ENCODE assay signal across 20 cellular contexts in the genomic region with DNA sequence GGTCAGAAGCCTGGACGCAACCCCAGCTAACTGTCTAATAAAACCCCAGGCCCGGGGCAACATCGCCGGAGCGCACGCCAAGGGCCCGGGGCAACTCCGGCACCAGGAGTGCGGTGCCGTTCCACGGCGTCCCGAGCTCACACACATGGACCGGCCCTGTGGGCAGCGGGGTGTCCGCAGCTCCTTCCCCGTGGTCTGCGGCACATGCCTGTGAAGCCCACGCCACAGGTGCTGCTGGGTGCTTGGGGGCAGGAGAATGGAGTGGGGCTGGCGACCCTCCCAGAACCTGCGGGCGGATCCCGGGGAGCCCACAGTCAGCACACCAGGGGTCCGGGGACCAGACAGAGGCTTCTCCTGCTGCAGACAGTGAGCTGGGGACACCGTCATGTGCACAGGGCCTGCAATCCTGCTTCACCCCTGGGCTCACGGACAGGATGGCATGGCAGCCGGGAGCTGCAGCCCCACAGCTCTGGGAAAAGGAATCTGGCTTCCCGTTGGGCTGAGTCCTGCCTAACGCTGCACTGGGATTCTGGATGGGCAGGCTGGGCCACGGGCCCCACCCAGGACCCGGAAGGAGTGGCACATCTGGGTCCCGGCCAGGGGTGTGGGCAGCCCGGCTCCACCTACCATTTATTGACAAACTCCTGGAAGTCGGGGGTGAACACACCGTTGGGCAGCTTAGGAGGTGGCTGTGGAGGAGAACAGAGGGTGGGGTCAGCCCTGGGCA. TPM values are rescaled to one million over a fixed set of nuclear protein-coding genes. Genes with fewer than 3 reads are reported as not detected.
A peak's percentile ranks its signal among the peaks of the same experiment; 100 is the strongest.
DNase-seq lines count a peak whose midpoint lies in the region; ATAC-seq, FAIRE-seq and TF ChIP-seq lines count a peak whose summit lies in the region.
"Had no signal": no experiment of that assay in that cellular context is flagged by ENCODE, and none has a peak within 500 bp of the region (broad histone marks: within the 10 kb centered on the region; RNA-seq: fewer than 3 reads in every experiment).

No MANE protein-coding gene starts in this region.

- no peaks in the 10 kb centered on the region for H4K20me1 ChIP-seq in K562 (replicated peaks; ENCODE audit: control insufficient read depth, insufficient read depth, low read length)
- H4K20me1 ChIP-seq: BLaER1 had no signal

- TF ChIP-seq CTCF in K562 (IDR thresholded peaks at IDR 0.05 in 2 of 3, conservative IDR thresholded peaks at IDR 0.05 in 1 of 3; ENCODE audit: insufficient read depth in 2 of 3, low read depth in 1 of 3, low read length in 3 of 3) = no peak
- no peak for TF ChIP-seq CTCF in transverse colon (IDR thresholded peaks at IDR 0.05)

- TF ChIP-seq EP300 in K562 (IDR thresholded peaks at IDR 0.05; ENCODE audit: low read length) (no peak), transverse colon (IDR thresholded peaks at IDR 0.05; ENCODE audit: low read depth) (no peak)

- TF ChIP-seq POLR2A in K562 (conservative IDR thresholded peaks at IDR 0.05) (no peak), transverse colon (IDR thresholded peaks at IDR 0.05) (peak; percentile 76)

- intact Hi-C loops in K562 (cut with micrococcal nuclease) = no loop called here
- intact Hi-C loops in transverse colon (cut with DNase I; ENCODE audit: low total_unique reads) = no loop called here
- intact Hi-C loops in Right ventricle myocardium inferior (cut with DNase I) = no loop called here

- no peak overlapping the region for H2AFZ ChIP-seq in K562 (ENCODE audit: low read depth, low read length)

- H3K27me3 ChIP-seq in K562 (ENCODE audit: control insufficient read depth in 2 of 2, insufficient read depth in 2 of 2, low read length in 2 of 2) (no peaks in the 10 kb centered on the region), transverse colon (no peaks in the 10 kb centered on the region)
- H3K27me3 ChIP-seq: BLaER1 had no signal

- no peaks in the 10 kb centered on the region for H3K9me1 ChIP-seq in K562 (ENCODE audit: control insufficient read depth, insufficient read depth, low read length)

- CTCF ChIA-PET in K562 (lab: Yijun Ruan, JAX; ENCODE audit: low intra/inter-chr PET ratio) = no interaction called here

- DNase-seq in HT-29 (ENCODE audit: low spot score) (peak; percentile 44), K562 (ENCODE audit: extremely low read depth in 1 of 4, low spot score in 3 of 4) (no peak), myocyte (ENCODE audit: low read depth) (peak; percentile 39), transverse colon (peak; percentile 90), NCI-H1105 treated with DMSO at 0.1 percent for 48 hours (lab: John Stamatoyannopoulos, UW) (no peak), Right ventricle myocardium inferior (ENCODE audit: missing footprints) (no peak), GM19239 (ENCODE audit: insufficient read length, low spot score) (no peak)
- DNase-seq: CD8-positive, alpha-beta memory T cell; KBM-7; NCI-H1417 treated with DMSO at 0.1 percent for 48 hours; NCI-H187 treated with DMSO at 0.1 percent for 48 hours; NCI-H2227 treated with DMSO at 0.1 percent for 48 hours; NCI-H510A treated with DMSO at 0.1 percent for 48 hours; NCI-H774; OCI-M1; RPMI8226 had no signal

- no peak overlapping the region for H3K4me2 ChIP-seq in K562 (ENCODE audit: insufficient read depth, low read length)

- POLR2A ChIA-PET in K562 (lab: Yijun Ruan, JAX) = interaction anchor here (0.7 kb wide), 1 partner anchor 11 kb away, joined by 3 read pairs; no protein-coding TSS in a partner anchor

- ATAC-seq in K562 (no peak), Right ventricle myocardium inferior (no peak)

- no peaks in the 10 kb centered on the region for H3K9me3 ChIP-seq in K562 (replicated peaks; ENCODE audit: control insufficient read depth, insufficient read depth, low read depth, low read length)
- no peaks in the 10 kb centered on the region for H3K9me3 ChIP-seq in transverse colon
- H3K9me3 ChIP-seq: BLaER1, HAP-1 had no signal

- H3K4me3 ChIP-seq in K562 (no peak overlapping the region), transverse colon (no peak overlapping the region)
- H3K4me3 ChIP-seq: BLaER1, HAP-1 had no signal

- 92% methylated on average over 30 of the region's 35 CpGs for WGBS in K562 (ENCODE audit: insufficient coverage, low coverage, missing lambda C conversion rate)
- 79% methylated on average over 22 of the region's 35 CpGs; no CpG with 5 or more reads in 1 of the 2 donors for WGBS in transverse colon (ENCODE audit: low coverage in 1 of 2), 2 donors

- no peak overlapping the region; a peak in 1 of 4 replicates for H3K9ac ChIP-seq in K562 (ENCODE audit: insufficient read depth in 1 of 2, low read depth in 2 of 2, low read length in 2 of 2)
- H3K9ac ChIP-seq: BLaER1 had no signal

- in situ Hi-C loops in K562 (cut with MboI) (no loop called here), transverse colon (cut with MboI; ENCODE audit: low pct_ligation_motif_present in 1 of 4, low pct_unique_long_range_greater_than_20kb in 1 of 4, low sequenced_read_pairs in 3 of 4) (no loop called here)

- H3K27ac ChIP-seq in K562 (ENCODE audit: extremely low read depth, low read depth, low read length) (no peak overlapping the region), transverse colon (peak overlapping the region; percentile 85 to 89 (median 87))

- H3K79me2 ChIP-seq in K562 (ENCODE audit: control insufficient read depth, insufficient read depth, low read length) = no peaks in the 10 kb centered on the region

- no peak for FAIRE-seq in K562 (lab: Jason Lieb, UNC)
- no peak for FAIRE-seq in GM19239 (lab: Jason Lieb, UNC)
- FAIRE-seq: D721Med had no signal

- no peak for TF ChIP-seq RAD21 in K562 (CRISPR knock-in tag; conservative IDR thresholded peaks at IDR 0.05 in 1 of 2, IDR thresholded peaks at IDR 0.05 in 1 of 2)

- no TSS peak for BruUV-seq in K562 (replicated peaks; lab: Mats Ljungman, UMichigan)

- H3K36me3 ChIP-seq in K562 (ENCODE audit: control insufficient read depth, insufficient read depth, low read length) = peaks cover 69% of the 10 kb centered on the region; the same call in 2 of the 3 replicates
- H3K36me3 ChIP-seq in transverse colon = peaks cover 0 to 6% (median 2%) of the 10 kb centered on the region in 4 donors

- peaks cover 0 to 31% of the 10 kb centered on the region in 2 experiments; a peak in 2 of 5 replicates for H3K4me1 ChIP-seq in K562 (replicated peaks in 1 of 2; ENCODE audit: control insufficient read depth in 2 of 2, insufficient read depth in 2 of 2, low read length in 2 of 2)
- peaks cover 8 to 20% (median 20%) of the 10 kb centered on the region in 4 donors for H3K4me1 ChIP-seq in transverse colon
- H3K4me1 ChIP-seq: HAP-1 had no signal

RNA-seq across cellular contexts. Expression of gene ZBTB7A, which starts 28.2 kb away (rescaled TPM):
- 67.4 and 72.7 TPM in 2 replicates for total RNA-seq in HT-29 (2014; rRNA removed; shearing (Covaris generic))
- 5.4 and 20.2 TPM in 2 replicates for total RNA-seq in K562 (2011; cell fraction: chromatin; rRNA removed; ENCODE audit: low replicate concordance)
- 10.5 and 12.0 TPM in 2 replicates for total RNA-seq in K562 (2011; cell fraction: nucleolus; rRNA removed)
- total RNA-seq in K562 (2011; cell fraction: nucleoplasm; rRNA removed) = 5.3 and 7.3 TPM in 2 replicates
- 10.2 and 13.8 TPM in 2 replicates for total RNA-seq in K562 (2014; rRNA removed)
- total RNA-seq in K562 (2014; rRNA removed; fragmentation: Illumina TruSeq; extraction: Trizol) = 1.6 and 1.8 TPM in 2 replicates
- total RNA-seq in K562 (2015; rRNA removed; fragmentation: Illumina TruSeq; extraction: Trizol) = 4.6 and 4.8 TPM in 2 replicates
- 32.7 and 34.0 TPM in 2 replicates for total RNA-seq in K562 (2021)
- polyA plus RNA-seq in K562 (2011; rRNA removed) = 2.0 and 2.4 TPM in 2 replicates
- 2.8 and 11.2 TPM in 2 replicates for polyA plus RNA-seq in K562 (2011; cell fraction: cytosol; rRNA removed)
- polyA plus RNA-seq in K562 (2011; cell fraction: nucleus; rRNA removed) = 7.4 and 18.4 TPM in 2 replicates
- polyA plus RNA-seq in K562 (2012) = 8.9 and 10.8 TPM in 2 replicates
- 6.3 and 8.3 TPM in 2 replicates for polyA plus RNA-seq in K562 (2014; fragmentation: Illumina TruSeq; extraction: Trizol)
- under 1 TPM; 0.11 to 0.27 TPM for polyA plus RNA-seq in K562 (2014; fragmentation: Nextera tagmentation; extraction: Ambion mirVana)
- polyA plus RNA-seq in K562 (2014; rRNA removed) = 10.8 and 11.6 TPM in 2 replicates
- polyA minus RNA-seq in K562 (2011; rRNA and poly(A)+ RNA removed) = 1.3 and 1.7 TPM in 2 replicates
- polyA minus RNA-seq in K562 (2011; cell fraction: cytosol; rRNA and poly(A)+ RNA removed) = 14.2 and 20.6 TPM in 2 replicates
- 5.4 and 5.8 TPM in 2 replicates for polyA minus RNA-seq in K562 (2011; cell fraction: nucleus; rRNA and poly(A)+ RNA removed)
- total RNA-seq in myocyte = 30.1 and 37.1 TPM in 2 replicates
- 17.0 TPM for polyA plus RNA-seq in myocyte (2012)
- 100 to 1,000 TPM; 101 to 224 (median 141) TPM for total RNA-seq in transverse colon
- total RNA-seq in Right ventricle myocardium inferior = 30.8 TPM

RNA-seq across cellular contexts. Expression of gene MAP2K2, which starts 29.0 kb away (rescaled TPM):
- total RNA-seq in HT-29 (2014; rRNA removed; shearing (Covaris generic)) = 212 and 232 TPM in 2 replicates
- 38.8 and 113 TPM in 2 replicates for total RNA-seq in K562 (2011; cell fraction: chromatin; rRNA removed; ENCODE audit: low replicate concordance)
- total RNA-seq in K562 (2011; cell fraction: nucleolus; rRNA removed) = 81.4 and 92.0 TPM in 2 replicates
- 58.5 and 81.8 TPM in 2 replicates for total RNA-seq in K562 (2011; cell fraction: nucleoplasm; rRNA removed)
- 140 and 200 TPM in 2 replicates for total RNA-seq in K562 (2014; rRNA removed)
- total RNA-seq in K562 (2014; rRNA removed; fragmentation: Illumina TruSeq; extraction: Trizol) = 58.3 and 60.9 TPM in 2 replicates
- total RNA-seq in K562 (2015; rRNA removed; fragmentation: Illumina TruSeq; extraction: Trizol) = 72.6 and 78.0 TPM in 2 replicates
- total RNA-seq in K562 (2021) = 150 and 151 TPM in 2 replicates
- 40.4 and 41.5 TPM in 2 replicates for polyA plus RNA-seq in K562 (2011; rRNA removed)
- 60.4 and 128 TPM in 2 replicates for polyA plus RNA-seq in K562 (2011; cell fraction: cytosol; rRNA removed)
- polyA plus RNA-seq in K562 (2011; cell fraction: nucleus; rRNA removed) = 70.1 and 145 TPM in 2 replicates
- 110 and 220 TPM in 2 replicates for polyA plus RNA-seq in K562 (2012)
- polyA plus RNA-seq in K562 (2014; fragmentation: Illumina TruSeq; extraction: Trizol) = 41.1 and 84.5 TPM in 2 replicates
- polyA plus RNA-seq in K562 (2014; fragmentation: Nextera tagmentation; extraction: Ambion mirVana) = 1 to 10 TPM; 1.0 to 5.0 TPM
- 90.7 and 97.4 TPM in 2 replicates for polyA plus RNA-seq in K562 (2014; rRNA removed)
- 14.2 and 24.8 TPM in 2 replicates for polyA minus RNA-seq in K562 (2011; rRNA and poly(A)+ RNA removed)
- polyA minus RNA-seq in K562 (2011; cell fraction: cytosol; rRNA and poly(A)+ RNA removed) = 63.5 and 95.7 TPM in 2 replicates
- 31.5 and 34.3 TPM in 2 replicates for polyA minus RNA-seq in K562 (2011; cell fraction: nucleus; rRNA and poly(A)+ RNA removed)
- total RNA-seq in myocyte = 201 and 224 TPM in 2 replicates
- 203 TPM for polyA plus RNA-seq in myocyte (2012)
- 100 to 1,000 TPM; 136 to 199 (median 195) TPM for total RNA-seq in transverse colon
- total RNA-seq in Right ventricle myocardium inferior = 138 TPM

RNA-seq across cellular contexts. Expression of gene CREB3L3, which starts 58.5 kb away (rescaled TPM):
- total RNA-seq in HT-29 (2014; rRNA removed; shearing (Covaris generic)) = not detected in 2 replicates
- not detected in 2 replicates for total RNA-seq in K562 (2011; cell fraction: chromatin; rRNA removed; ENCODE audit: low replicate concordance)
- not detected in 2 replicates for total RNA-seq in K562 (2011; cell fraction: nucleolus; rRNA removed)
- total RNA-seq in K562 (2011; cell fraction: nucleoplasm; rRNA removed) = not detected in 2 replicates
- not detected in 2 replicates for total RNA-seq in K562 (2014; rRNA removed)
- not detected in 2 replicates for total RNA-seq in K562 (2014; rRNA removed; fragmentation: Illumina TruSeq; extraction: Trizol)
- total RNA-seq in K562 (2015; rRNA removed; fragmentation: Illumina TruSeq; extraction: Trizol) = 0.11 TPM in 1 of 2 replicates, not detected in the other
- 0.07 TPM in 1 of 2 replicates, not detected in the other for total RNA-seq in K562 (2021)
- polyA plus RNA-seq in K562 (2011; rRNA removed) = 0.03 TPM in 1 of 2 replicates, not detected in the other
- polyA plus RNA-seq in K562 (2011; cell fraction: cytosol; rRNA removed) = not detected in 2 replicates
- not detected in 2 replicates for polyA plus RNA-seq in K562 (2011; cell fraction: nucleus; rRNA removed)
- 0.08 and 0.17 TPM in 2 replicates for polyA plus RNA-seq in K562 (2012)
- 0.06 TPM in 1 of 2 replicates, not detected in the other for polyA plus RNA-seq in K562 (2014; fragmentation: Illumina TruSeq; extraction: Trizol)
- polyA plus RNA-seq in K562 (2014; fragmentation: Nextera tagmentation; extraction: Ambion mirVana) = not detected
- 0.38 TPM in 1 of 2 replicates, not detected in the other for polyA plus RNA-seq in K562 (2014; rRNA removed)
- polyA minus RNA-seq in K562 (2011; rRNA and poly(A)+ RNA removed) = not detected in 2 replicates
- not detected in 2 replicates for polyA minus RNA-seq in K562 (2011; cell fraction: cytosol; rRNA and poly(A)+ RNA removed)
- not detected in 2 replicates for polyA minus RNA-seq in K562 (2011; cell fraction: nucleus; rRNA and poly(A)+ RNA removed)
- not detected in 2 replicates for total RNA-seq in myocyte
- not detected for polyA plus RNA-seq in myocyte (2012)
- total RNA-seq in transverse colon = 10 to 100 TPM in 1 of 4 donors, 1 to 10 TPM in 2, not detected in 1; 1.1 to 16.4 (median 2.3) TPM
- total RNA-seq in Right ventricle myocardium inferior = not detected
- total RNA-seq: A673; CD8-positive, alpha-beta memory T cell had no signal

Comparison
In these comparisons a context has a peak if more than half of its experiments do, and no peak if none do; other contexts are left out.
1. DNase-seq: peak in HT-29 (single experiment), myocyte (single experiment) and transverse colon (single experiment); none in K562 (0 of 4), NCI-H1105 treated with DMSO at 0.1 percent for 48 hours (single experiment), Right ventricle myocardium inferior (single experiment) and GM19239 (single experiment).